In the genomic region with DNA sequence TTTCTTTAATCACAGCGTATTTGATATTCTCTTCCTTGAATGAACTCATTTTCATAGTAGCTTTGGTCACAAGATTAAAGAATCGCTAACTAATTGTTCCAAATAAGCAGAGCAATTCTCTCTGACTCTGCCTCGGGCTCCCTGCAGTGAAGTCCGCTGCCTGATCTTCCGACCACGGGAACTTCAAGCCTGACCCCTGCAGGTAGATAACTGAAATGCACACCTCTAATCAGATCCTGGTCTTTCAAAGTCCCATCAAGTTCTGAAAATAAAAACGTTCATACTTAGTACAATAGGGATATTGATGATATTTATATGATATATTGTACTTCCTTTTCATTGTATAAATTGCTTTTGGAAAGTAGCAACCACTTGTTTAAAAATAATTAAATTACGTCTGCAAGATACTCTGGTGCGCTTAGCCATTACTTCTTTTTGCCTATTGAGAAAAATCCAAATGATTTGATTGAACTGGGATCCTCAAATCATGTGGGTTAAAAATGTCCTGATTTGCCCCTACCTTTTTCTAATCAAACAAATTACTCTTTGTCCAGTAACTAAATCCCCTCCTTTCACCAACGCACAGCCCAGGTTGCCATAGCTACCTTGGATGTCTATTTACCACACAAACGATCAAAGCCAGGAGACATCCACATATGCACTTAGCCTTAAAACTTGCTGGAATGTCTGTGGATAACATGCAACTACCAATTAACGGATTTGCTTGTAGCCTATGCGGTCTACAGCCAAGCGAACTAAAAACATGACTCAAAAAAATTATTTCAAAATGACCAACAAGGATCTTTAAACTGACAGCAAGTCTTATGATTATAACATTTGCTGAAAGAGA, we compare ENCODE assay signal across 8 cellular contexts. TPM values are rescaled to one million over a fixed set of nuclear protein-coding genes. Genes with fewer than 3 reads are reported as not detected.
DNase-seq lines count a peak whose midpoint lies in the region; ATAC-seq and TF ChIP-seq lines count a peak whose summit lies in the region.

No MANE protein-coding gene starts in this region.

- H3K9me3 ChIP-seq in RWPE2 (ENCODE audit: severe bottlenecking) = no peaks in the 10 kb centered on the region
- H3K9me3 ChIP-seq in neutrophil = no peaks in the 10 kb centered on the region

- H3K27me3 ChIP-seq in RWPE2 (ENCODE audit: insufficient read depth, poor library complexity, severe bottlenecking) = no peaks in the 10 kb centered on the region
- peaks cover 56% of the 10 kb centered on the region for H3K27me3 ChIP-seq in neutrophil

- H3K4me1 ChIP-seq in RWPE2 (ENCODE audit: insufficient read depth, poor library complexity, severe bottlenecking) (peaks cover 36% of the 10 kb centered on the region), neutrophil (ENCODE audit: control insufficient read depth in 1 of 2, insufficient read depth in 1 of 2, low read depth in 1 of 2, low read length in 1 of 2) (no peaks in the 10 kb centered on the region)

- ATAC-seq in GM19328 (IDR thresholded peaks at IDR 0.05; ENCODE audit: unreplicated experiment) (peak; percentile 74), RWPE2 (ENCODE audit: low read depth) (no peak), GM21737 (IDR thresholded peaks at IDR 0.05; ENCODE audit: unreplicated experiment) (no peak)

- peak overlapping the region; percentile 83 for H3K27ac ChIP-seq in RWPE2 (ENCODE audit: poor library complexity, severe bottlenecking)
- no peak overlapping the region for H3K27ac ChIP-seq in neutrophil

- peak; percentile 48 for DNase-seq in COLO829 (ENCODE audit: low spot score)
- peak; percentile 22 for DNase-seq in Jurkat, Clone E6-1 (ENCODE audit: low read depth, low spot score)
- DNase-seq in RWPE2 (ENCODE audit: low spot score) = no peak
- DNase-seq in fibroblast of mammary gland (ENCODE audit: low read depth) = peak; percentile 67
- no peak for DNase-seq in hepatic stellate cell (ENCODE audit: low spot score)

- TF ChIP-seq CTCF in RWPE2 (IDR thresholded peaks at IDR 0.05; ENCODE audit: poor library complexity, severe bottlenecking) = peak; percentile 78
- TF ChIP-seq CTCF in fibroblast of mammary gland (conservative IDR thresholded peaks at IDR 0.05; ENCODE audit: control insufficient read depth, insufficient read depth, low read depth, low read length) = peak; percentile 72
- TF ChIP-seq CTCF in neutrophil (IDR thresholded peaks at IDR 0.05) = peak; percentile 23

- no peak overlapping the region for H3K4me3 ChIP-seq in Jurkat, Clone E6-1 (ENCODE audit: low read length)
- H3K4me3 ChIP-seq in RWPE2 (ENCODE audit: severe bottlenecking) (no peak overlapping the region), fibroblast of mammary gland (ENCODE audit: control insufficient read depth, low read depth, low read length) (no peak overlapping the region), neutrophil (ENCODE audit: low read depth in 1 of 2, low read length in 1 of 2) (no peak overlapping the region)

- H3K36me3 ChIP-seq in RWPE2 (ENCODE audit: low read depth) (no peaks in the 10 kb centered on the region), neutrophil (no peaks in the 10 kb centered on the region)

RNA-seq across cellular contexts. Expression of a gene that starts 4.2 kb away (rescaled TPM):
- polyA plus RNA-seq in Jurkat, Clone E6-1 (2012; ENCODE audit: insufficient read depth, insufficient read length) = 7.9 TPM

Comparison
In these comparisons a context has a peak if more than half of its experiments do, and no peak if none do; other contexts are left out.
1. DNase-seq: peak in COLO829 (single experiment), Jurkat, Clone E6-1 (single experiment) and fibroblast of mammary gland (single experiment); none in RWPE2 (single experiment) and hepatic stellate cell (single experiment).
2. CTCF ChIP-seq: peak in every context shown above with its lines; median percentile 78 in RWPE2; 72 in fibroblast of mammary gland; 23 in neutrophil.